In the genomic region with DNA sequence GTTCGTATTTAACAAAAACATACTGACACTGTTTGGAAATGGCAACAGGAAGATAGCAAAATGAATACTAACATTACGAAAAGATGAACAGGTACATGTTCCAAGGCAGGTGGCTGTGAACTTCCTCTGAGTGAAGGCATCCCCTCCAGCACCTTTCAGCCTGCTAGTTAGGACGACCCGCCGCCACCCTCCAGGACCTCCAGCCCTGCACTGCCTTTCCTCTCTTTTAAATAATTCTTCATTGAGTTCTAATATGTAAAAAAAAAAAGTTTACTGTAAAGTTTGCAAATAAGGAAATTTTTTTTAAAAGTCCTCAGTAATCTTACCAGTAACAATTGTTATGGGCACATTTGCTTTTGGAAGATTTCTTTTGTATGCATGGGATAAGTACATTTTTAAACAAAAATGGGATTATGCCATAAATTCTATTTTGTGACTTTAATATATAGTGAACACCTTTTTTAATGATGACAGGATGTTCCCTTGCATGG, we compare ENCODE assay signal across 8 cellular contexts. TPM values are rescaled to one million over a fixed set of nuclear protein-coding genes. Genes with fewer than 3 reads are reported as not detected.
DNase-seq lines count a peak whose midpoint lies in the region; ATAC-seq and TF ChIP-seq lines count a peak whose summit lies in the region.

No MANE protein-coding gene starts in this region.

- H3K9me3 Mint-ChIP-seq in Caco-2 (ENCODE audit: unreplicated experiment) = no peaks in the 10 kb centered on the region

- H3K9me3 ChIP-seq in Caco-2 = no peaks in the 10 kb centered on the region
- H3K9me3 ChIP-seq in SK-N-MC (ENCODE audit: low read depth, low read length) = no peaks in the 10 kb centered on the region
- no peaks in the 10 kb centered on the region for H3K9me3 ChIP-seq in ovary

- WGBS in ovary, 3 donors = 27 to 29% (median 29%) methylated on average over 5 of the region's 5 CpGs

- no peak for TF ChIP-seq EP300 in ovary (IDR thresholded peaks at IDR 0.05)

- peaks cover 95% of the 10 kb centered on the region for H3K36me3 Mint-ChIP-seq in Caco-2 (ENCODE audit: insufficient read depth, unreplicated experiment)

- ATAC-seq in GM19035 (IDR thresholded peaks at IDR 0.05; ENCODE audit: unreplicated experiment) (no peak), HG03135 (IDR thresholded peaks at IDR 0.05; ENCODE audit: unreplicated experiment) (no peak)

- H3K27me3 Mint-ChIP-seq in Caco-2 (ENCODE audit: insufficient read depth, unreplicated experiment) = no peaks in the 10 kb centered on the region

- POLR2A ChIA-PET in Caco-2 (lab: Charles Lee) = interaction anchor here (0.6 to 1.1 kb wide), 3 partner anchors 9 to 75 kb away, joined by 3 to 4 read pairs (median 3); no protein-coding TSS in a partner anchor

- no TSS peak for BruUV-seq in Caco-2 (replicated peaks; lab: Mats Ljungman, UMichigan)

- DNase-seq in Caco-2 (no peak), SK-N-MC (ENCODE audit: low read depth, low spot score) (no peak), epithelial cell of prostate (ENCODE audit: low read depth, low spot score) (no peak), ovary (peak in 3 of 5 donors; percentile 47 to 58 (median 54)), NOMO-1 treated with DMSO at 0.1 percent for 48 hours (lab: John Stamatoyannopoulos, UW; ENCODE audit: unreplicated experiment) (no peak)
- DNase-seq in stimulated activated CD8-positive, alpha-beta memory T cell treated with anti-CD3 and anti-CD28 coated beads, Interleukin-4, amount 100 ng/mL, for 48 hours = no peak

- peak overlapping the region; percentile 17 for H3K9ac ChIP-seq in SK-N-MC (ENCODE audit: insufficient read length)

- intact Hi-C loops in Caco-2 (cut with micrococcal nuclease; ENCODE audit: unreplicated experiment) (no loop called here), ovary (cut with DNase I) (no loop called here)

- CTCF ChIA-PET in Caco-2 (lab: Charles Lee) = no interaction called here

- H3K4me3 Mint-ChIP-seq in Caco-2 (ENCODE audit: unreplicated experiment) = peak overlapping the region; percentile 92

- H3K36me3 ChIP-seq in Caco-2 (ENCODE audit: control insufficient read depth, insufficient read depth, low read length) (peaks cover 9% of the 10 kb centered on the region), SK-N-MC (ENCODE audit: insufficient read depth, low read length) (no peaks in the 10 kb centered on the region), ovary (no peaks in the 10 kb centered on the region)

- no peaks in the 10 kb centered on the region for H3K27me3 ChIP-seq in Caco-2 (replicated peaks; ENCODE audit: control insufficient read depth, insufficient read depth, low read length)
- H3K27me3 ChIP-seq in ovary = no peaks in the 10 kb centered on the region

- H3K27ac Mint-ChIP-seq in Caco-2 (ENCODE audit: unreplicated experiment) = peak overlapping the region; percentile 95

- peak overlapping the region; percentile 33 for H3K27ac ChIP-seq in SK-N-MC
- H3K27ac ChIP-seq in epithelial cell of prostate = peak overlapping the region; percentile 100
- peak overlapping the region in 1 of 2 donors; percentile 32 for H3K27ac ChIP-seq in ovary

- no peak overlapping the region for H3K4me3 ChIP-seq in Caco-2 (ENCODE audit: low read depth, low read length)
- H3K4me3 ChIP-seq in SK-N-MC = peak overlapping the region; percentile 2; the same call in 1 of the 2 replicates
- H3K4me3 ChIP-seq in ovary = peak overlapping the region; percentile 86

- TF ChIP-seq POLR2A in ovary (IDR thresholded peaks at IDR 0.05) = no peak

- H3K4me1 ChIP-seq in Caco-2 = peaks cover 20% of the 10 kb centered on the region
- H3K4me1 ChIP-seq in ovary (ENCODE audit: insufficient read depth) = peaks cover 6% of the 10 kb centered on the region

- TF ChIP-seq CTCF in Caco-2 (IDR thresholded peaks at IDR 0.05; ENCODE audit: insufficient read depth in 1 of 2, low read depth in 1 of 2, low read length in 1 of 2, severe bottlenecking in 1 of 2, unreplicated experiment in 1 of 2) = no peak
- no peak for TF ChIP-seq CTCF in ovary (IDR thresholded peaks at IDR 0.05)

- peaks cover 66% of the 10 kb centered on the region for H3K4me1 Mint-ChIP-seq in Caco-2 (ENCODE audit: low read depth, unreplicated experiment)

RNA-seq across cellular contexts. Expression of a gene that starts 6.0 kb away (rescaled TPM):
- total RNA-seq in Caco-2 (2022) (235 and 254 TPM in 2 replicates), ovary (100 to 1,000 TPM; 175 to 850 (median 372) TPM)
- polyA plus RNA-seq in ovary = 100 to 1,000 TPM; 216 to 268 TPM

RNA-seq across cellular contexts. Expression of a gene that starts 42.2 kb away (rescaled TPM):
- total RNA-seq in Caco-2 (2022) = 35.1 and 38.2 TPM in 2 replicates
- 10 to 100 TPM; 21.2 to 41.7 (median 25.5) TPM for total RNA-seq in ovary
- polyA plus RNA-seq in ovary = 10 to 100 TPM in 1 of 2 donors, 1 to 10 TPM in 1; 4.3 to 15.8 TPM

RNA-seq across cellular contexts. Expression of a gene that starts 46.2 kb away (rescaled TPM):
- total RNA-seq in Caco-2 (2022) = 8.1 and 8.5 TPM in 2 replicates
- 1 to 10 TPM; 3.2 to 8.7 (median 4.6) TPM for total RNA-seq in ovary
- polyA plus RNA-seq in ovary = 1 to 10 TPM; 2.7 to 3.4 TPM

Comparison
In these comparisons a context has a peak if more than half of its experiments do, and no peak if none do; other contexts are left out.
1. DNase-seq: peak in ovary (3 of 5); none in Caco-2 (0 of 2), SK-N-MC (single experiment), epithelial cell of prostate (single experiment), stimulated activated CD8-positive, alpha-beta memory T cell treated with anti-CD3 and anti-CD28 coated beads, Interleukin-4, amount 100 ng/mL, for 48 hours (single experiment) and NOMO-1 treated with DMSO at 0.1 percent for 48 hours (single experiment).